Comparison of ENCODE assay signal across 19 cellular contexts in genomic region chr11:45732343-45732742, GRCh38.
DNase-seq lines count a peak whose midpoint lies in the region; ATAC-seq and TF ChIP-seq lines count a peak whose summit lies in the region.
"Had no signal": no experiment of that assay in that cellular context is flagged by ENCODE, and none has a peak within 500 bp of the region (broad histone marks: within the 10 kb centered on the region; RNA-seq: fewer than 3 reads in every experiment).

No MANE protein-coding gene starts in this region.

- H3K36me3 ChIP-seq in left ventricle myocardium inferior (no peaks in the 10 kb centered on the region), gastrocnemius medialis (no peaks in the 10 kb centered on the region)
- H3K36me3 ChIP-seq: BLaER1, HAP-1 had no signal

- H3K4me3 ChIP-seq in left ventricle myocardium inferior (no peak overlapping the region), gastrocnemius medialis (no peak overlapping the region)
- H3K4me3 ChIP-seq: BLaER1, GM12878, HAP-1 had no signal

- H3K4me3 Mint-ChIP-seq in neural crest cell = no peak overlapping the region
- H3K4me3 Mint-ChIP-seq: B cell; CD4-positive, CD25-positive, alpha-beta regulatory T cell; CD8-positive, alpha-beta T cell; HFFc6 had no signal

- H3K4me1 ChIP-seq in left ventricle myocardium inferior (peaks cover 7% of the 10 kb centered on the region), gastrocnemius medialis (peaks cover 62 to 65% of the 10 kb centered on the region in 2 donors)
- H3K4me1 ChIP-seq: BLaER1, Caco-2, HAP-1 had no signal

- in situ Hi-C loops in gastrocnemius medialis (cut with MboI; ENCODE audit: low sequenced_read_pairs in 4 of 4) = no loop called here

- H3K27me3 ChIP-seq in left ventricle myocardium inferior (ENCODE audit: low read depth) = no peaks in the 10 kb centered on the region
- H3K27me3 ChIP-seq in gastrocnemius medialis = no peaks in the 10 kb centered on the region
- H3K27me3 ChIP-seq: BLaER1 had no signal

- H3K27ac Mint-ChIP-seq in neural crest cell (ENCODE audit: unreplicated experiment) = peak overlapping the region; percentile 24
- H3K27ac Mint-ChIP-seq: B cell; CD4-positive, CD25-positive, alpha-beta regulatory T cell; CD8-positive, alpha-beta T cell; HFFc6 had no signal

- H3K9me3 ChIP-seq in left ventricle myocardium inferior (replicated peaks) = no peaks in the 10 kb centered on the region
- H3K9me3 ChIP-seq in gastrocnemius medialis = no peaks in the 10 kb centered on the region
- H3K9me3 ChIP-seq: BLaER1, Caco-2 had no signal

- H3K9me3 Mint-ChIP-seq in neural crest cell = no peaks in the 10 kb centered on the region
- H3K9me3 Mint-ChIP-seq: CD8-positive, alpha-beta T cell; HFFc6 had no signal

- TF ChIP-seq CTCF in left ventricle myocardium inferior (IDR thresholded peaks at IDR 0.05; ENCODE audit: borderline replicate concordance) = no peak
- TF ChIP-seq CTCF in neural crest cell (conservative IDR thresholded peaks at IDR 0.05) = no peak
- no peak for TF ChIP-seq CTCF in gastrocnemius medialis (IDR thresholded peaks at IDR 0.05 in 4 of 5, conservative IDR thresholded peaks at IDR 0.05 in 1 of 5)

- peaks cover 11% of the 10 kb centered on the region for H3K27me3 Mint-ChIP-seq in neural crest cell (ENCODE audit: low read depth)

- ATAC-seq in gastrocnemius medialis (no peak), HG03439 (IDR thresholded peaks at IDR 0.05; ENCODE audit: unreplicated experiment) (no peak)
- ATAC-seq: CD8-positive, alpha-beta T cell; GM12878 had no signal

- peaks cover 4% of the 10 kb centered on the region for H3K4me1 Mint-ChIP-seq in neural crest cell
- H3K4me1 Mint-ChIP-seq: B cell; CD4-positive, CD25-positive, alpha-beta regulatory T cell had no signal

- no peak overlapping the region for H3K27ac ChIP-seq in left ventricle myocardium inferior (replicated peaks)
- peak overlapping the region; percentile 85 to 93 (median 92) for H3K27ac ChIP-seq in gastrocnemius medialis
- H3K27ac ChIP-seq: 22Rv1, BLaER1, C4-2B had no signal

- intact Hi-C loops in cardiac septum (cut with DNase I) = no loop called here
- intact Hi-C loops in left ventricle myocardium inferior (cut with micrococcal nuclease) = no loop called here
- intact Hi-C loops in gastrocnemius medialis (cut with DNase I; ENCODE audit: low total_unique reads) = loop anchor here (5.0 to 10.0 kb wide), 3 partner anchors 35 to 1618 kb away; partner anchors contain the start of gene CRY2

- peak; percentile 27 for DNase-seq in cardiac septum (ENCODE audit: low spot score)
- no peak for DNase-seq in left ventricle myocardium inferior
- DNase-seq in neural crest cell (ENCODE audit: low read depth, low spot score) = no peak
- DNase-seq in gastrocnemius medialis = no peak
- DNase-seq in activated CD4-positive, alpha-beta T cell treated with anti-CD3 and anti-CD28 coated beads for 48 hours = no peak
- DNase-seq: Caco-2; CD4-positive, CD25-positive, alpha-beta regulatory T cell; CD8-positive, alpha-beta T cell; DMS153; DND-41; GOT3; HFFc6 had no signal

- no peaks in the 10 kb centered on the region for H3K36me3 Mint-ChIP-seq in neural crest cell (ENCODE audit: low read depth)
- H3K36me3 Mint-ChIP-seq: CD4-positive, CD25-positive, alpha-beta regulatory T cell; CD8-positive, alpha-beta T cell had no signal

- TF ChIP-seq POLR2A in gastrocnemius medialis (IDR thresholded peaks at IDR 0.05) = no peak
